Comparison of ENCODE assay signal across 8 cellular contexts in genomic region chr16:11560701-11561439, GRCh38. TPM values are rescaled to one million over a fixed set of nuclear protein-coding genes. Genes with fewer than 3 reads are reported as not detected.
DNase-seq lines count a peak whose midpoint lies in the region; ATAC-seq, FAIRE-seq and TF ChIP-seq lines count a peak whose summit lies in the region.

No MANE protein-coding gene starts in this region.

- H3K4me2 ChIP-seq in H1 (ENCODE audit: insufficient read depth in 1 of 2, low read depth in 2 of 2, low read length in 2 of 2) (no peak overlapping the region), parathyroid adenoma (ENCODE audit: low read length) (no peak overlapping the region)

- H2BK5ac ChIP-seq in H1 (ENCODE audit: low read depth, low read length): peak overlapping the region; percentile 68; the same call in 1 of the 2 replicates

- H3K79me1 ChIP-seq in H1 (ENCODE audit: low read depth, low read length): peaks cover 10% of the 10 kb centered on the region

- H2AFZ ChIP-seq in H1 (ENCODE audit: low read length) (no peak overlapping the region), parathyroid adenoma (no peak overlapping the region)

- ATAC-seq in HG02678 (IDR thresholded peaks at IDR 0.05; ENCODE audit: unreplicated experiment) (no peak), GM18520 (IDR thresholded peaks at IDR 0.05; ENCODE audit: unreplicated experiment) (no peak)

- H3K14ac ChIP-seq in H1 (ENCODE audit: insufficient read length): no peak overlapping the region

- peak overlapping the region; percentile 71 for H3K18ac ChIP-seq in H1 (ENCODE audit: extremely low read depth, low read length)

- H3K9me3 ChIP-seq in H1 (ENCODE audit: insufficient read depth in 2 of 2, low read depth in 1 of 2, low read length in 1 of 2) (peaks cover 0 to 3% of the 10 kb centered on the region in 2 experiments; a peak in 3 of 4 replicates), parathyroid adenoma (ENCODE audit: control insufficient read depth, low read length) (no peaks in the 10 kb centered on the region)

- TF ChIP-seq CTCF in H1 (IDR thresholded peaks at IDR 0.05; ENCODE audit: control extremely low read depth in 1 of 3, insufficient read depth in 1 of 3, low read depth in 1 of 3, low read length in 3 of 3) (no peak), parathyroid adenoma (IDR thresholded peaks at IDR 0.05) (no peak)

- no peak overlapping the region for H4K91ac ChIP-seq in H1 (replicated peaks; ENCODE audit: insufficient read length, low read length)

- H2BK20ac ChIP-seq in H1 (ENCODE audit: low read length): 0 out of 2 replicates have a peak overlapping the region, but pooled peaks have one; percentile 13

- no peak overlapping the region for H3K56ac ChIP-seq in H1 (replicated peaks; ENCODE audit: insufficient read length, low read depth, low read length)

- no peak overlapping the region for H3K23ac ChIP-seq in H1 (ENCODE audit: insufficient read length)

- H3K4me1 ChIP-seq in H1 (replicated peaks in 1 of 4; ENCODE audit: control insufficient read depth in 3 of 4, insufficient read depth in 4 of 4, low read length in 3 of 4) (peaks cover 3 to 14% (median 6%) of the 10 kb centered on the region in 4 experiments), parathyroid adenoma (no peaks in the 10 kb centered on the region)

- peaks cover 1 to 3% of the 10 kb centered on the region in 2 experiments for H4K20me1 ChIP-seq in H1 (replicated peaks in 1 of 2; ENCODE audit: control insufficient read depth in 1 of 2, insufficient read depth in 2 of 2, low read length in 2 of 2)

- peak overlapping the region; percentile 75; the same call in 1 of the 2 replicates for H2BK12ac ChIP-seq in H1 (ENCODE audit: low read depth, low read length)

- H3K9ac ChIP-seq in H1 (replicated peaks in 1 of 4; ENCODE audit: extremely low read depth in 1 of 4, low read depth in 3 of 4, low read length in 3 of 4) (peak overlapping the region in 3 of 4 experiments; percentile 10 to 29 (median 25); a peak in 4 of 7 replicates), parathyroid adenoma (no peak overlapping the region)

- H2AK5ac ChIP-seq in H1 (ENCODE audit: low read depth, low read length): peak overlapping the region; percentile 65

- in situ Hi-C loops in ACHN (cut with HindIII; ENCODE audit: low pct_ligation_motif_present, low pct_unique_long_range_greater_than_20kb, low sequenced_read_pairs): no loop called here

- no peaks in the 10 kb centered on the region for H3K23me2 ChIP-seq in H1 (ENCODE audit: low read depth, low read length)

- FAIRE-seq in H1 (lab: Jason Lieb, UNC): no peak

- H3K79me2 ChIP-seq in H1 (ENCODE audit: control insufficient read depth in 1 of 2, insufficient read depth in 2 of 2, low read length in 2 of 2) (peaks cover 4 to 74% of the 10 kb centered on the region in 2 experiments; a peak in 3 of 4 replicates), parathyroid adenoma (peaks cover 9% of the 10 kb centered on the region)

- H2BK120ac ChIP-seq in H1 (replicated peaks; ENCODE audit: low read depth, low read length): no peak overlapping the region

- H2BK15ac ChIP-seq in H1 (ENCODE audit: low read length): 0 out of 2 replicates have a peak overlapping the region, but pooled peaks have one; percentile 18

- H4K8ac ChIP-seq in H1 (ENCODE audit: extremely low read depth, insufficient read depth, low read length): no peak overlapping the region

- CTCF ChIA-PET in H1 (lab: Charles Lee; ENCODE audit: partially characterized antibody): interaction anchor here (0.9 to 1.3 kb wide), 3 partner anchors 9 to 174 kb away, joined by 4 read pairs; no protein-coding TSS in a partner anchor

- no peak overlapping the region for H3K4ac ChIP-seq in H1 (replicated peaks; ENCODE audit: insufficient read length, low read depth, low read length)

- H3K36me3 ChIP-seq in H1 (ENCODE audit: control insufficient read depth in 2 of 4, insufficient read depth in 4 of 4, low read length in 3 of 4) (peaks cover 0 to 10% (median 5%) of the 10 kb centered on the region in 4 experiments; a peak in 6 of 8 replicates), parathyroid adenoma (ENCODE audit: control insufficient read depth, insufficient read depth, low read length) (no peaks in the 10 kb centered on the region)

- no peak for TF ChIP-seq EP300 in H1 (IDR thresholded peaks at IDR 0.05; ENCODE audit: borderline replicate concordance in 1 of 2, low read depth in 2 of 2, low read length in 2 of 2)

- 77% methylated on average over 19 of the region's 19 CpGs; no CpG with 5 or more reads in 1 of the 2 experiments for WGBS in H1 (ENCODE audit: extremely low coverage in 1 of 2, insufficient coverage in 1 of 2, insufficient read length in 1 of 2, insufficient replicate concordance in 2 of 2, low coverage in 1 of 2, low lambda C conversion rate in 2 of 2, missing lambda C conversion rate in 1 of 2), 2 experiments

- H3K27me3 ChIP-seq in H1 (replicated peaks in 1 of 4; ENCODE audit: control insufficient read depth in 3 of 4, extremely low read depth in 1 of 4, insufficient read depth in 3 of 4, low read length in 3 of 4) (no peaks in the 10 kb centered on the region), parathyroid adenoma (ENCODE audit: control insufficient read depth, insufficient read depth, low read length) (no peaks in the 10 kb centered on the region)

- TF ChIP-seq RAD21 in H1 (IDR thresholded peaks at IDR 0.05 in 1 of 2, conservative IDR thresholded peaks at IDR 0.05 in 1 of 2; ENCODE audit: low read depth in 2 of 2, low read length in 2 of 2): no peak

- no peak overlapping the region for H4K5ac ChIP-seq in H1 (ENCODE audit: insufficient read length, low read depth, low read length)

- TF ChIP-seq POLR2A in H1 (IDR thresholded peaks at IDR 0.05; ENCODE audit: control extremely low read depth in 1 of 2, low read depth in 2 of 2, low read length in 2 of 2): no peak

- DNase-seq in EH (ENCODE audit: low read depth) (peak; percentile 88), H1 (ENCODE audit: low read depth in 1 of 2, low spot score in 2 of 2) (peak in 1 of 2 experiments; percentile 56), HUDEP-2 (lab: John Stamatoyannopoulos, UW; ENCODE audit: unreplicated experiment in 76 of 76) (no peak), ACHN (no peak)
- DNase-seq in activated CD4-positive, alpha-beta T cell treated with anti-CD3 and anti-CD28 coated beads, Interleukin-2, amount 50 U/mL, for 48 hours: peak; percentile 34 to 57

- POLR2A ChIA-PET in H1 (lab: Charles Lee; ENCODE audit: partially characterized antibody): interaction anchor here (1.3 to 1.6 kb wide), 2 partner anchors 8 to 11 kb away, joined by 3 to 4 read pairs; no protein-coding TSS in a partner anchor

- H3K4me3 ChIP-seq in H1 (ENCODE audit: extremely low read depth in 1 of 4, insufficient read depth in 2 of 4, low read depth in 3 of 4, low read length in 4 of 4) (no peak overlapping the region), parathyroid adenoma (ENCODE audit: low read depth, low read length) (no peak overlapping the region)

- H3K27ac ChIP-seq in H1 (ENCODE audit: low read depth, low read length): peak overlapping the region; percentile 27; the same call in 1 of the 2 replicates
- peak overlapping the region; percentile 36 for H3K27ac ChIP-seq in parathyroid adenoma

TF ChIP-seq in H1, 55 proteins besides CTCF, POLR2A, EP300 and RAD21:
- no peak for TF ChIP-seq USF2 (IDR thresholded peaks at IDR 0.05; ENCODE audit: low read length)
- TF ChIP-seq SIN3A (conservative IDR thresholded peaks at IDR 0.05 in 1 of 2, IDR thresholded peaks at IDR 0.05 in 1 of 2; ENCODE audit: low read depth in 1 of 2, low read length in 2 of 2): no peak
- TF ChIP-seq GABPA (IDR thresholded peaks at IDR 0.05; ENCODE audit: borderline replicate concordance, insufficient read depth, low read length): no peak
- no peak for TF ChIP-seq SP1 (IDR thresholded peaks at IDR 0.05; ENCODE audit: low read depth, low read length)
- no peak for TF ChIP-seq SIRT6 (IDR thresholded peaks at IDR 0.05; ENCODE audit: low read length)
- TF ChIP-seq YY1 (IDR thresholded peaks at IDR 0.05; ENCODE audit: low read depth, low read length): 0 out of 2 replicates have a peak, but pooled peaks have one; percentile 31
- TF ChIP-seq ZNF274 (IDR thresholded peaks at IDR 0.05; ENCODE audit: borderline replicate concordance, extremely low read depth, low read length): no peak

RNA-seq across cellular contexts. Expression of gene LITAF, which starts 25.8 kb away (rescaled TPM):
- total RNA-seq in H1 (2021; fragmentation: NEBNext Ultra II Directional; extraction: Animal tissue kit (Norgen Biotek cat#: 25700)): 160 and 165 TPM in 2 replicates
- polyA plus RNA-seq in H1 (2011; rRNA removed): 205 and 315 TPM in 2 replicates
- polyA plus RNA-seq in H1 (2011; cell fraction: cytosol; rRNA removed): 150 TPM
- polyA plus RNA-seq in H1 (2011; cell fraction: nucleus; rRNA removed): 185 TPM
- 80.9 to 155 TPM (median 121 TPM) in 4 replicates for polyA plus RNA-seq in H1 (2012, experiment 1 of 2)
- polyA plus RNA-seq in H1 (2012, experiment 2 of 2): 82.5 TPM
- polyA plus RNA-seq in H1 (2013, experiment 1 of 2): 77.3 TPM
- polyA plus RNA-seq in H1 (2013, experiment 2 of 2): 80.0 TPM
- polyA minus RNA-seq in H1 (2011; rRNA and poly(A)+ RNA removed): 140 and 174 TPM in 2 replicates
- polyA minus RNA-seq in H1 (2011; cell fraction: cytosol; rRNA and poly(A)+ RNA removed): 85.9 TPM
- polyA minus RNA-seq in H1 (2011; cell fraction: nucleus; rRNA and poly(A)+ RNA removed): 78.8 TPM

Comparison
In these comparisons a context has a peak if more than half of its experiments do, and no peak if none do; other contexts are left out.
1. DNase-seq: peak in EH (single experiment) and activated CD4-positive, alpha-beta T cell treated with anti-CD3 and anti-CD28 coated beads, Interleukin-2, amount 50 U/mL, for 48 hours (2 of 2); none in HUDEP-2 (0 of 76) and ACHN (single experiment).